Comparison of ENCODE assay signal across 8 cellular contexts in genomic region chr2:168247341-168248305, GRCh38. TPM values are rescaled to one million over a fixed set of nuclear protein-coding genes. Genes with fewer than 3 reads are reported as not detected.
DNase-seq lines count a peak whose midpoint lies in the region; ATAC-seq and TF ChIP-seq lines count a peak whose summit lies in the region.

Gene STK39 (minus strand): TSS chr2:168247595. CDS start chr2:168247435, 160 bp downstream.

- peak within 1 kb of the TSS; percentile 85 for H3K4me3 ChIP-seq in DOHH2 (ENCODE audit: low read length)
- peak within 1 kb of the TSS; percentile 82 for H3K4me3 ChIP-seq in SJCRH30
- peak within 1 kb of the TSS; percentile 76 for H3K4me3 ChIP-seq in neural progenitor cell

- peak within 1 kb of the TSS; percentile 82 for H3K4me2 ChIP-seq in DOHH2 (ENCODE audit: low read length)
- peak within 1 kb of the TSS; percentile 86 for H3K4me2 ChIP-seq in neural progenitor cell

- peak within 1 kb of the TSS; percentile 91 for H2AFZ ChIP-seq in neural progenitor cell (replicated peaks)

- peaks cover 6% of the 10 kb centered on the region for H3K27me3 Mint-ChIP-seq in neural progenitor cell (ENCODE audit: insufficient read depth, low read depth)

- H3K4me3 Mint-ChIP-seq in neural progenitor cell: peak within 1 kb of the TSS; percentile 99

- no peaks in the 10 kb centered on the region for H3F3A ChIP-seq in DOHH2 (ENCODE audit: control insufficient read depth, insufficient read depth)
- H3F3A ChIP-seq in neural progenitor cell (ENCODE audit: low read depth): peaks cover 30% of the 10 kb centered on the region

- peak; percentile 82 for ATAC-seq in GM21825 (IDR thresholded peaks at IDR 0.05; ENCODE audit: unreplicated experiment)

- TF ChIP-seq CTCF in DOHH2 (IDR thresholded peaks at IDR 0.05; ENCODE audit: low read depth, low read length, poor library complexity, severe bottlenecking) (peak; percentile 36), neural progenitor cell (IDR thresholded peaks at IDR 0.05) (peak; percentile 30)

- H3K36me3 Mint-ChIP-seq in neural progenitor cell: no peaks in the 10 kb centered on the region

- H3K27me3 ChIP-seq in DOHH2 (ENCODE audit: control insufficient read depth, low read length) (no peaks in the 10 kb centered on the region), SJCRH30 (no peaks in the 10 kb centered on the region), neural progenitor cell (peaks cover 29% of the 10 kb centered on the region)

- H3K9me3 ChIP-seq in DOHH2 (ENCODE audit: control insufficient read depth, insufficient read depth, low read length): no peaks in the 10 kb centered on the region
- H3K9me3 ChIP-seq in KOPT-K1 (ENCODE audit: insufficient read depth, low read length, poor library complexity, severe bottlenecking): no peaks in the 10 kb centered on the region
- no peaks in the 10 kb centered on the region for H3K9me3 ChIP-seq in SJCRH30 (replicated peaks)
- no peaks in the 10 kb centered on the region for H3K9me3 ChIP-seq in neural progenitor cell (ENCODE audit: low read depth)

- H3K27ac ChIP-seq in DOHH2 (ENCODE audit: low read depth, low read length) (peak within 1 kb of the TSS; percentile 60), KOPT-K1 (ENCODE audit: low read depth, low read length, poor library complexity, severe bottlenecking) (peak within 1 kb of the TSS; percentile 84), SJCRH30 (peak within 1 kb of the TSS; percentile 71), neural progenitor cell (no peak within 1 kb of the TSS)

- peaks cover 4% of the 10 kb centered on the region for H3K36me3 ChIP-seq in DOHH2 (ENCODE audit: control insufficient read depth, low read length)
- no peaks in the 10 kb centered on the region for H3K36me3 ChIP-seq in KOPT-K1 (ENCODE audit: insufficient read depth, low read length)
- H3K36me3 ChIP-seq in SJCRH30: 0 out of 2 replicates have a peak, but pooled peaks cover 2% of the 10 kb centered on the region
- no peaks in the 10 kb centered on the region for H3K36me3 ChIP-seq in neural progenitor cell

- H4K20me1 ChIP-seq in DOHH2 (ENCODE audit: control insufficient read depth, insufficient read depth, low read depth, low read length): no peaks in the 10 kb centered on the region
- peaks cover 10% of the 10 kb centered on the region for H4K20me1 ChIP-seq in neural progenitor cell (ENCODE audit: low read depth)

- peaks cover 38% of the 10 kb centered on the region for H3K4me1 Mint-ChIP-seq in neural progenitor cell

- peaks cover 3% of the 10 kb centered on the region for H3K9me3 Mint-ChIP-seq in neural progenitor cell

- H3K9ac ChIP-seq in neural progenitor cell: no peak within 1 kb of the TSS

- H3K79me2 ChIP-seq in DOHH2 (ENCODE audit: control insufficient read depth, low read length) (peaks cover 37% of the 10 kb centered on the region), neural progenitor cell (ENCODE audit: low read depth) (no peaks in the 10 kb centered on the region)

- peaks cover 27% of the 10 kb centered on the region for H3K4me1 ChIP-seq in DOHH2 (ENCODE audit: control insufficient read depth, low read length)
- peaks cover 9% of the 10 kb centered on the region; the same call in 1 of the 2 replicates for H3K4me1 ChIP-seq in SJCRH30
- H3K4me1 ChIP-seq in neural progenitor cell: peaks cover 32% of the 10 kb centered on the region

- peak within 1 kb of the TSS; percentile 98 for H3K27ac Mint-ChIP-seq in neural progenitor cell

- peak; percentile 74 to 82 for DNase-seq in SJCRH30
- DNase-seq in activated naive CD4-positive, alpha-beta T cell treated with Interleukin-2 at 50 U/mL for 16 hours: peak; percentile 79
- peak; percentile 54 for DNase-seq in foreskin melanocyte
- peak; percentile 93 for DNase-seq in neural progenitor cell (ENCODE audit: low spot score)
- peak; percentile 59 for DNase-seq in stromal cell of bone marrow (ENCODE audit: low read depth)

- no peaks in the 10 kb centered on the region for H3K9me2 ChIP-seq in DOHH2 (replicated peaks; ENCODE audit: control insufficient read depth, low read length)

RNA-seq across cellular contexts. Expression of gene STK39, which starts in this region (rescaled TPM):
- total RNA-seq in SJCRH30 (2014; rRNA removed; shearing (Covaris generic)): 7.9 and 8.5 TPM in 2 replicates
- total RNA-seq in neural progenitor cell (ENCODE audit: low replicate concordance): 18.5 and 23.8 TPM in 2 replicates
